Comparison of ENCODE assay signal across 1 cellular context in the genomic region with DNA sequence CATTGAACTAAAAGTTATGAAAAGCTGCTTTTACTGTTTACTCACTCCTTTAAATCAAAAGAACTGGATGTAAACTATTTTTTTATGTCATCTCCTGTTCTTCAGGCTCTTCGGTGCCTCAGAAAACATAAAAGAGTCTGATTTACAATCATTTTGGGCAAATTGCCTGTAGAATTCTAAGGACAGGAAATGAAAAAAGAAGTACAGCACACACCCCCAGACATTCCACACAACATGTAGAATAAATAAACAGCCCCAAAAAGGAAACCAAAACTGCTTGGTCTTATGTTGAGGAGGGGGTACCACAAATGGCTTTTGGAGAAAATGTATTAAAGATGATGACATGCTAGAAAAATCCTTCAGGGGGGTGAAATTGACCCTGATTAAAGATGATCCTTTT.
TF ChIP-seq lines count a peak whose summit lies in the region.

No MANE protein-coding gene starts in this region.

TF ChIP-seq in IMR-90, 13 proteins besides CTCF, POLR2A, EP300 and RAD21:
- TF ChIP-seq, protein P1, sequence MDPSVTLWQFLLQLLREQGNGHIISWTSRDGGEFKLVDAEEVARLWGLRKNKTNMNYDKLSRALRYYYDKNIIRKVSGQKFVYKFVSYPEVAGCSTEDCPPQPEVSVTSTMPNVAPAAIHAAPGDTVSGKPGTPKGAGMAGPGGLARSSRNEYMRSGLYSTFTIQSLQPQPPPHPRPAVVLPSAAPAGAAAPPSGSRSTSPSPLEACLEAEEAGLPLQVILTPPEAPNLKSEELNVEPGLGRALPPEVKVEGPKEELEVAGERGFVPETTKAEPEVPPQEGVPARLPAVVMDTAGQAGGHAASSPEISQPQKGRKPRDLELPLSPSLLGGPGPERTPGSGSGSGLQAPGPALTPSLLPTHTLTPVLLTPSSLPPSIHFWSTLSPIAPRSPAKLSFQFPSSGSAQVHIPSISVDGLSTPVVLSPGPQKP (IDR thresholded peaks at IDR 0.05; ENCODE audit: borderline replicate concordance, low read depth, low read length), result no peak
- TF ChIP-seq RCOR1 (IDR thresholded peaks at IDR 0.05; ENCODE audit: insufficient replicate concordance, low read length) (no peak), MAZ (IDR thresholded peaks at IDR 0.05; ENCODE audit: borderline replicate concordance, low read depth, low read length) (no peak), BHLHE40 (IDR thresholded peaks at IDR 0.05; ENCODE audit: low read depth, low read length) (no peak), FOS (IDR thresholded peaks at IDR 0.05; ENCODE audit: low read depth, low read length) (no peak), RFX5 (IDR thresholded peaks at IDR 0.05; ENCODE audit: low read depth, low read length) (no peak), CEBPB (IDR thresholded peaks at IDR 0.05; ENCODE audit: low read depth, low read length) (no peak), CHD1 (IDR thresholded peaks at IDR 0.05; ENCODE audit: low read depth, low read length) (no peak), NFE2L2 (IDR thresholded peaks at IDR 0.05; ENCODE audit: low read depth, low read length) (no peak), SMC3 (IDR thresholded peaks at IDR 0.05; ENCODE audit: low read depth, low read length) (no peak), MXI1 (IDR thresholded peaks at IDR 0.05; ENCODE audit: borderline replicate concordance, low read depth, low read length) (no peak), MAFK (IDR thresholded peaks at IDR 0.05; ENCODE audit: low read depth, low read length) (no peak)
- TF ChIP-seq, protein P2, sequence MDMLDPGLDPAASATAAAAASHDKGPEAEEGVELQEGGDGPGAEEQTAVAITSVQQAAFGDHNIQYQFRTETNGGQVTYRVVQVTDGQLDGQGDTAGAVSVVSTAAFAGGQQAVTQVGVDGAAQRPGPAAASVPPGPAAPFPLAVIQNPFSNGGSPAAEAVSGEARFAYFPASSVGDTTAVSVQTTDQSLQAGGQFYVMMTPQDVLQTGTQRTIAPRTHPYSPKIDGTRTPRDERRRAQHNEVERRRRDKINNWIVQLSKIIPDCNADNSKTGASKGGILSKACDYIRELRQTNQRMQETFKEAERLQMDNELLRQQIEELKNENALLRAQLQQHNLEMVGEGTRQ (IDR thresholded peaks at IDR 0.05; ENCODE audit: low read depth, low read length), result no peak
